In the genomic region with DNA sequence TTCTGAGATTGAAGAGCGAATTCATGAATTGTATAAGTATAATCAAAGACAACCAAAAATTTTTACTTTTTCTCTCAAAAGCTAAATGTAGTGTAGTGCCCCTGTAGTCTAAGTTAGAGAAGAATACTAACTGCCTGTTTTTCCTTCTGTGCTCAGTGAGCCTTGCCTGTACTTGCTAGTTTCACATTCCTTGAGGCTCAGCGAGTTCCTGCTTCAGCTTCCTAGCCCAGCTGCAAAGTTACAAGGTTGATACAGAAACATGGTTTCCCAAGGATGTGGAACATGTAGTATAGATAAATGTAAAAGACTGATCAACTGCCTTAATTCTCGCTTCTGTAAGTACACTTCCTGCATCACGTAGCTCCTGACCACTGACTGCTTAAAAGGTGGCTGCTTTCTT, we compare ENCODE assay signal across 18 cellular contexts. TPM values are rescaled to one million over a fixed set of nuclear protein-coding genes. Genes with fewer than 3 reads are reported as not detected.
DNase-seq lines count a peak whose midpoint lies in the region; ATAC-seq, FAIRE-seq and TF ChIP-seq lines count a peak whose summit lies in the region.
"Had no signal": no experiment of that assay in that cellular context is flagged by ENCODE, and none has a peak within 500 bp of the region (broad histone marks: within the 10 kb centered on the region; RNA-seq: fewer than 3 reads in every experiment).

No MANE protein-coding gene starts in this region.

- H3K4me2 ChIP-seq in BLaER1 (peak overlapping the region; percentile 84), K562 (ENCODE audit: insufficient read depth, low read length) (peak overlapping the region; percentile 61; the same call in 1 of the 2 replicates), OCI-LY7 (ENCODE audit: low read length) (no peak overlapping the region; the same call in 1 of the 2 replicates)

- H3K4me3 Mint-ChIP-seq in HFFc6 = peak overlapping the region; percentile 56; the same call in 1 of the 2 replicates
- no peak overlapping the region for H3K4me3 Mint-ChIP-seq in WTC11
- H3K4me3 Mint-ChIP-seq: activated CD4-positive, alpha-beta memory T cell treated with anti-CD3 and anti-CD28 coated beads, Interleukin-2, amount 10 ng/mL, durations not matched to agents 7 days and 5 days; dendritic cell treated with granulocyte-macrophage colony-stimulating factor and Interleukin-4, amounts not matched to agents 40 ng/mL and 50 ng/mL, for 4 days had no signal

- ATAC-seq in K562 (peak; percentile 29), GM19328 (IDR thresholded peaks at IDR 0.05; ENCODE audit: unreplicated experiment) (no peak), WTC11 (no peak)

- no peaks in the 10 kb centered on the region for H3K9me2 ChIP-seq in OCI-LY7 (ENCODE audit: insufficient read depth, low read length)

- peak; percentile 82 for FAIRE-seq in K562 (lab: Jason Lieb, UNC)

- H3K36me3 ChIP-seq in BLaER1 (no peaks in the 10 kb centered on the region), K562 (ENCODE audit: control insufficient read depth, insufficient read depth, low read length) (no peaks in the 10 kb centered on the region), OCI-LY7 (ENCODE audit: insufficient read depth, low read length) (no peaks in the 10 kb centered on the region)
- H3K36me3 ChIP-seq: ovary, thoracic aorta had no signal

- DNase-seq in HFFc6 (no peak), K562 (ENCODE audit: extremely low read depth in 1 of 4, low spot score in 3 of 4) (peak in 1 of 4 experiments; percentile 25), left kidney (ENCODE audit: low read depth, low spot score) (peak; percentile 51), NCI-H2227 (lab: John Stamatoyannopoulos, UW; ENCODE audit: unreplicated experiment) (no peak), OCI-LY7 (ENCODE audit: low spot score) (no peak), WTC11 (ENCODE audit: low spot score) (no peak)
- DNase-seq: activated CD4-positive, alpha-beta memory T cell treated with anti-CD3 and anti-CD28 coated beads, Interleukin-2, amount 10 ng/mL, durations not matched to agents 7 days and 5 days; activated effector memory CD4-positive, alpha-beta T cell treated with anti-CD3 and anti-CD28 coated beads, Interleukin-2, amount 50 U/mL, for 16 hours; DMS79; mesenchymal stem cell; NCI-H1694 treated with DMSO at 0.1 percent for 48 hours; NCI-H524 treated with DMSO at 0.1 percent for 48 hours; ovary had no signal

- in situ Hi-C loops in K562 (cut with MboI) = no loop called here

- TF ChIP-seq POLR2A in K562 (conservative IDR thresholded peaks at IDR 0.05) = no peak

- no peak for TF ChIP-seq CTCF in HFFc6 (IDR thresholded peaks at IDR 0.05)
- TF ChIP-seq CTCF in K562 (IDR thresholded peaks at IDR 0.05 in 2 of 3, conservative IDR thresholded peaks at IDR 0.05 in 1 of 3; ENCODE audit: insufficient read depth in 2 of 3, low read depth in 1 of 3, low read length in 3 of 3) = no peak
- no peak for TF ChIP-seq CTCF in OCI-LY7 (conservative IDR thresholded peaks at IDR 0.05; ENCODE audit: low read length)
- no peak for TF ChIP-seq CTCF in WTC11 (IDR thresholded peaks at IDR 0.05)

- intact Hi-C loops in K562 (cut with micrococcal nuclease) = no loop called here
- intact Hi-C loops in OCI-LY7 (cut with micrococcal nuclease; ENCODE audit: unreplicated experiment) = no loop called here

- WGBS in K562 (ENCODE audit: insufficient coverage, low coverage, missing lambda C conversion rate) = 36% methylated on average over 4 of the region's 4 CpGs

- peak overlapping the region; percentile 75 for H3K27ac ChIP-seq in BLaER1
- H3K27ac ChIP-seq in K562 (ENCODE audit: extremely low read depth, low read depth, low read length) = peak overlapping the region; percentile 38
- no peak overlapping the region for H3K27ac ChIP-seq in OCI-LY7 (ENCODE audit: low read depth, low read length, poor library complexity, severe bottlenecking)
- H3K27ac ChIP-seq: HL-60, ovary, thoracic aorta had no signal

- peak overlapping the region; percentile 79 for H2AFZ ChIP-seq in K562 (ENCODE audit: low read depth, low read length)
- H2AFZ ChIP-seq in OCI-LY7 (ENCODE audit: low read length) = no peak overlapping the region

- no peak overlapping the region for H3K27ac Mint-ChIP-seq in HFFc6
- H3K27ac Mint-ChIP-seq in WTC11 = no peak overlapping the region
- H3K27ac Mint-ChIP-seq: activated CD4-positive, alpha-beta memory T cell treated with anti-CD3 and anti-CD28 coated beads, Interleukin-2, amount 10 ng/mL, durations not matched to agents 7 days and 5 days; dendritic cell treated with granulocyte-macrophage colony-stimulating factor and Interleukin-4, amounts not matched to agents 40 ng/mL and 50 ng/mL, for 4 days had no signal

- CTCF ChIA-PET in K562 (lab: Yijun Ruan, JAX; ENCODE audit: low intra/inter-chr PET ratio) = no interaction called here
- CTCF ChIA-PET in OCI-LY7 (lab: Charles Lee; ENCODE audit: unreplicated experiment) = interaction anchor here (0.5 kb wide), 1 partner anchor 481 kb away, joined by 5 read pairs; no protein-coding TSS in a partner anchor
- CTCF ChIA-PET in WTC11 (lab: Charles Lee) = interaction anchor here (2.1 kb wide), 1 partner anchor 11 kb away, joined by 8 read pairs; no protein-coding TSS in a partner anchor

- no peaks in the 10 kb centered on the region for H3K9me1 ChIP-seq in K562 (ENCODE audit: control insufficient read depth, insufficient read depth, low read length)

- H3K4me3 ChIP-seq in BLaER1 = peak overlapping the region; percentile 28
- H3K4me3 ChIP-seq in K562 = no peak overlapping the region
- H3K4me3 ChIP-seq in OCI-LY7 (ENCODE audit: low read depth, low read length, poor library complexity, severe bottlenecking) = no peak overlapping the region
- H3K4me3 ChIP-seq: ovary, thoracic aorta had no signal

- no peaks in the 10 kb centered on the region for H3K36me3 Mint-ChIP-seq in HFFc6 (ENCODE audit: low read depth)
- no peaks in the 10 kb centered on the region for H3K36me3 Mint-ChIP-seq in WTC11

- H3K9me3 ChIP-seq in BLaER1 = no peaks in the 10 kb centered on the region
- H3K9me3 ChIP-seq in K562 (replicated peaks; ENCODE audit: control insufficient read depth, insufficient read depth, low read depth, low read length) = no peaks in the 10 kb centered on the region
- no peaks in the 10 kb centered on the region for H3K9me3 ChIP-seq in OCI-LY7 (ENCODE audit: low read length)
- H3K9me3 ChIP-seq: ovary, thoracic aorta had no signal

- H3K27me3 ChIP-seq in BLaER1 = no peaks in the 10 kb centered on the region
- H3K27me3 ChIP-seq in K562 (ENCODE audit: control insufficient read depth in 2 of 2, insufficient read depth in 2 of 2, low read length in 2 of 2) = no peaks in the 10 kb centered on the region
- H3K27me3 ChIP-seq: ovary had no signal

- peaks cover 6% of the 10 kb centered on the region for H3K27me3 Mint-ChIP-seq in HFFc6 (ENCODE audit: insufficient read depth)
- peaks cover 78% of the 10 kb centered on the region for H3K27me3 Mint-ChIP-seq in WTC11 (ENCODE audit: low read depth)
- H3K27me3 Mint-ChIP-seq: dendritic cell treated with granulocyte-macrophage colony-stimulating factor and Interleukin-4, amounts not matched to agents 40 ng/mL and 50 ng/mL, for 4 days had no signal

- H4K20me1 ChIP-seq in BLaER1 (no peaks in the 10 kb centered on the region), K562 (replicated peaks; ENCODE audit: control insufficient read depth, insufficient read depth, low read length) (no peaks in the 10 kb centered on the region), OCI-LY7 (ENCODE audit: insufficient read depth, low read length) (no peaks in the 10 kb centered on the region)

- TF ChIP-seq RAD21 in K562 (CRISPR knock-in tag; conservative IDR thresholded peaks at IDR 0.05 in 1 of 2, IDR thresholded peaks at IDR 0.05 in 1 of 2) = no peak

- no peak for TF ChIP-seq EP300 in K562 (IDR thresholded peaks at IDR 0.05; ENCODE audit: low read length)

- no TSS peak for BruUV-seq in K562 (replicated peaks; lab: Mats Ljungman, UMichigan)
- no TSS peak for BruUV-seq in OCI-LY7 (replicated peaks; lab: Mats Ljungman, UMichigan)

- peak overlapping the region; percentile 53; the same call in 1 of the 2 replicates for H3K9ac ChIP-seq in BLaER1
- H3K9ac ChIP-seq in K562 (ENCODE audit: insufficient read depth in 1 of 2, low read depth in 2 of 2, low read length in 2 of 2) = 0 out of 4 replicates have a peak overlapping the region, but pooled peaks of 1 of the 2 experiments have one; percentile 5

- H3K79me2 ChIP-seq in K562 (ENCODE audit: control insufficient read depth, insufficient read depth, low read length) = no peaks in the 10 kb centered on the region
- no peaks in the 10 kb centered on the region for H3K79me2 ChIP-seq in OCI-LY7 (ENCODE audit: insufficient read depth, low read depth, low read length)

- POLR2A ChIA-PET in K562 (lab: Yijun Ruan, JAX) = interaction anchor here (1.2 to 2.1 kb wide), 4 partner anchors 10 to 84 kb away, joined by 3 to 9 read pairs (median 5); partner anchors contain the start of genes OSTM1 and SEC63
- POLR2A ChIA-PET in OCI-LY7 (lab: Charles Lee) = interaction anchor here (1.0 kb wide), 1 partner anchor 15 kb away, joined by 3 read pairs; no protein-coding TSS in a partner anchor
- POLR2A ChIA-PET in WTC11 (lab: Charles Lee) = no interaction called here

- H3K4me1 Mint-ChIP-seq in HFFc6 (ENCODE audit: low read depth) = peaks cover 19% of the 10 kb centered on the region
- H3K4me1 Mint-ChIP-seq in WTC11 = peaks cover 56% of the 10 kb centered on the region

- H3K4me1 ChIP-seq in BLaER1 (peaks cover 26% of the 10 kb centered on the region), K562 (replicated peaks in 1 of 2; ENCODE audit: control insufficient read depth in 2 of 2, insufficient read depth in 2 of 2, low read length in 2 of 2) (peaks cover 0 to 21% of the 10 kb centered on the region in 2 experiments; a peak in 3 of 5 replicates), OCI-LY7 (ENCODE audit: insufficient read depth, low read length, poor library complexity, severe bottlenecking) (no peaks in the 10 kb centered on the region)

- H3K9me3 Mint-ChIP-seq in HFFc6 = no peaks in the 10 kb centered on the region
- no peaks in the 10 kb centered on the region for H3K9me3 Mint-ChIP-seq in WTC11
- H3K9me3 Mint-ChIP-seq: activated CD4-positive, alpha-beta memory T cell treated with anti-CD3 and anti-CD28 coated beads, Interleukin-2, amount 10 ng/mL, durations not matched to agents 7 days and 5 days; dendritic cell treated with granulocyte-macrophage colony-stimulating factor and Interleukin-4, amounts not matched to agents 40 ng/mL and 50 ng/mL, for 4 days had no signal

RNA-seq across cellular contexts. Expression of gene SEC63, which starts 33.1 kb away (rescaled TPM):
- 100 to 1,000 TPM in 4 of 6 experiments, 10 to 100 TPM in 2; 99.2 to 114 (median 106) TPM for total RNA-seq in HFFc6 (2021; fragmentation: NEBNext Ultra II Directional; extraction: Animal tissue kit (Norgen Biotek cat#: 25700))
- 68.6 and 248 TPM in 2 replicates for total RNA-seq in K562 (2011; cell fraction: chromatin; rRNA removed; ENCODE audit: low replicate concordance)
- 23.7 and 34.5 TPM in 2 replicates for total RNA-seq in K562 (2011; cell fraction: nucleolus; rRNA removed)
- 68.9 and 98.9 TPM in 2 replicates for total RNA-seq in K562 (2011; cell fraction: nucleoplasm; rRNA removed)
- total RNA-seq in K562 (2014; rRNA removed) (11.5 and 13.8 TPM in 2 replicates), K562 (2014; rRNA removed; fragmentation: Illumina TruSeq; extraction: Trizol) (28.4 and 33.2 TPM in 2 replicates), K562 (2015; rRNA removed; fragmentation: Illumina TruSeq; extraction: Trizol) (18.9 and 22.9 TPM in 2 replicates), K562 (2021) (71.8 and 74.6 TPM in 2 replicates), OCI-LY7 (2022) (131 and 139 TPM in 2 replicates), WTC11 (2021) (68.0 to 97.6 TPM (median 71.2 TPM) in 3 replicates)
- polyA plus RNA-seq in K562 (2011; rRNA removed) (47.1 and 61.6 TPM in 2 replicates), K562 (2014; fragmentation: Illumina TruSeq; extraction: Trizol) (37.3 and 44.0 TPM in 2 replicates), K562 (2014; fragmentation: Nextera tagmentation; extraction: Ambion mirVana) (10 to 100 TPM; 21.2 to 25.7 TPM), K562 (2014; rRNA removed) (30.0 and 32.2 TPM in 2 replicates)
- polyA plus RNA-seq in K562 (2011; cell fraction: cytosol; rRNA removed) = 8.2 and 11.3 TPM in 2 replicates
- polyA plus RNA-seq in K562 (2011; cell fraction: nucleus; rRNA removed) = 11.2 and 18.3 TPM in 2 replicates
- 48.5 and 52.1 TPM in 2 replicates for polyA plus RNA-seq in K562 (2012)
- 41.3 and 59.5 TPM in 2 replicates for polyA minus RNA-seq in K562 (2011; rRNA and poly(A)+ RNA removed)
- 9.4 and 19.6 TPM in 2 replicates for polyA minus RNA-seq in K562 (2011; cell fraction: cytosol; rRNA and poly(A)+ RNA removed)
- polyA minus RNA-seq in K562 (2011; cell fraction: nucleus; rRNA and poly(A)+ RNA removed) = 27.1 and 43.0 TPM in 2 replicates
- total RNA-seq in OCI-LY7 (2014; rRNA removed; shearing (Covaris generic)) = 13.0 and 13.6 TPM in 2 replicates
